1 cellular context compared by ENCODE assay signal in the genomic region with DNA sequence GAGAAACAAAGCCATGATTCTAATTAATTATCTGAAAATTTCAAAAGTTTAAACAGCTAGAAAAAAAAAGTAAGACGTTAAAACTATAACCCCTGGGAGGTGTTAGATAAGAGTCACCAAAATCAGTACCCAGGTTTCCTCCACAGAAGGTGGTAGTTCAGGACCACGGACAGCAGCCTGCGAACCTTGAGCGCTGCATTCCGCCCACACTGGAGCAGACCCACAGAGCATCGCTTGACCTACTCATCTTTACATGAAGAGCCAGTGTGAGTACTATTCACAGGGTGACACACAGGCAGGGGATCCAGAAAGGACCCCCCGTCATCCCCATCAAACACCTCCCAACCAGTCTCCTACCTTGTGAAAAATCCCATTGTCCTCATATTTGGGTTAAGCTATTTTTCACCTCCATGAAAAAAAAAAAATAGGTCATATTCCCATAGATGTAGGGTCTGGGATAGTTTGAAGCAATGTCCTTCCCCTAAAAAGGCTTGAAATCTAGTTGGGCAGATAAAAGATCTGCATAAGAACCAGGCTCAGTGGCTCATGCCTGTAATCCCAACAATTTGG.
TF ChIP-seq lines count a peak whose summit lies in the region.

No MANE protein-coding gene starts in this region.

TF ChIP-seq in HepG2, 621 proteins besides CTCF, POLR2A, EP300 and RAD21 (continued from another document):
- TF ChIP-seq, protein P1, sequence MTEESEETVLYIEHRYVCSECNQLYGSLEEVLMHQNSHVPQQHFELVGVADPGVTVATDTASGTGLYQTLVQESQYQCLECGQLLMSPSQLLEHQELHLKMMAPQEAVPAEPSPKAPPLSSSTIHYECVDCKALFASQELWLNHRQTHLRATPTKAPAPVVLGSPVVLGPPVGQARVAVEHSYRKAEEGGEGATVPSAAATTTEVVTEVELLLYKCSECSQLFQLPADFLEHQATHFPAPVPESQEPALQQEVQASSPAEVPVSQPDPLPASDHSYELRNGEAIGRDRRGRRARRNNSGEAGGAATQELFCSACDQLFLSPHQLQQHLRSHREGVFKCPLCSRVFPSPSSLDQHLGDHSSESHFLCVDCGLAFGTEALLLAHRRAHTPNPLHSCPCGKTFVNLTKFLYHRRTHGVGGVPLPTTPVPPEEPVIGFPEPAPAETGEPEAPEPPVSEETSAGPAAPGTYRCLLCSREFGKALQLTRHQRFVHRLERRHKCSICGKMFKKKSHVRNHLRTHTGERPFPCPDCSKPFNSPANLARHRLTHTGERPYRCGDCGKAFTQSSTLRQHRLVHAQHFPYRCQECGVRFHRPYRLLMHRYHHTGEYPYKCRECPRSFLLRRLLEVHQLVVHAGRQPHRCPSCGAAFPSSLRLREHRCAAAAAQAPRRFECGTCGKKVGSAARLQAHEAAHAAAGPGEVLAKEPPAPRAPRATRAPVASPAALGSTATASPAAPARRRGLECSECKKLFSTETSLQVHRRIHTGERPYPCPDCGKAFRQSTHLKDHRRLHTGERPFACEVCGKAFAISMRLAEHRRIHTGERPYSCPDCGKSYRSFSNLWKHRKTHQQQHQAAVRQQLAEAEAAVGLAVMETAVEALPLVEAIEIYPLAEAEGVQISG (CRISPR knock-in tag; IDR thresholded peaks at IDR 0.05), result peak; percentile 73
- TF ChIP-seq, protein P2, sequence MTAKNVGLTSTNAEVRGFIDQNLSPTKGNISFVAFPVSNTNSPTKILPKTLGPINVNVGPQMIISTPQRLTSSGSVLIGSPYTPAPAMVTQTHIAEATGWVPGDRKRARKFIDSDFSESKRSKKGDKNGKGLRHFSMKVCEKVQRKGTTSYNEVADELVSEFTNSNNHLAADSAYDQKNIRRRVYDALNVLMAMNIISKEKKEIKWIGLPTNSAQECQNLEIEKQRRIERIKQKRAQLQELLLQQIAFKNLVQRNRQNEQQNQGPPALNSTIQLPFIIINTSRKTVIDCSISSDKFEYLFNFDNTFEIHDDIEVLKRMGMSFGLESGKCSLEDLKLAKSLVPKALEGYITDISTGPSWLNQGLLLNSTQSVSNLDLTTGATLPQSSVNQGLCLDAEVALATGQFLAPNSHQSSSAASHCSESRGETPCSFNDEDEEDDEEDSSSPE (CRISPR knock-in tag; IDR thresholded peaks at IDR 0.05), result no peak
- TF ChIP-seq SNAI1 (CRISPR knock-in tag; IDR thresholded peaks at IDR 0.05; ENCODE audit: borderline replicate concordance) (no peak), JUN (CRISPR knock-in tag; IDR thresholded peaks at IDR 0.05) (no peak), KDM2A (CRISPR knock-in tag; IDR thresholded peaks at IDR 0.05; ENCODE audit: borderline replicate concordance, low read depth) (peak; percentile 62; the same call in 1 of the 2 replicates), GATAD1 (CRISPR knock-in tag; IDR thresholded peaks at IDR 0.05) (peak; percentile 56; the same call in 1 of the 2 replicates), CEBPG (CRISPR knock-in tag; IDR thresholded peaks at IDR 0.05) (no peak), ZNF724P (CRISPR knock-in tag; IDR thresholded peaks at IDR 0.05; ENCODE audit: borderline replicate concordance) (no peak), MEF2D (CRISPR knock-in tag; IDR thresholded peaks at IDR 0.05) (no peak), ZFP37 (CRISPR knock-in tag; IDR thresholded peaks at IDR 0.05; ENCODE audit: borderline replicate concordance) (peak; percentile 89; the same call in 1 of the 2 replicates), RBM22 (optimal IDR thresholded peaks at IDR 0.05; ENCODE audit: low read length) (no peak), KDM1A (CRISPR knock-in tag; IDR thresholded peaks at IDR 0.05) (0 out of 2 replicates have a peak, but pooled peaks have one; percentile 27), ZNF230 (CRISPR knock-in tag; IDR thresholded peaks at IDR 0.05) (no peak)
- TF ChIP-seq, protein P3, sequence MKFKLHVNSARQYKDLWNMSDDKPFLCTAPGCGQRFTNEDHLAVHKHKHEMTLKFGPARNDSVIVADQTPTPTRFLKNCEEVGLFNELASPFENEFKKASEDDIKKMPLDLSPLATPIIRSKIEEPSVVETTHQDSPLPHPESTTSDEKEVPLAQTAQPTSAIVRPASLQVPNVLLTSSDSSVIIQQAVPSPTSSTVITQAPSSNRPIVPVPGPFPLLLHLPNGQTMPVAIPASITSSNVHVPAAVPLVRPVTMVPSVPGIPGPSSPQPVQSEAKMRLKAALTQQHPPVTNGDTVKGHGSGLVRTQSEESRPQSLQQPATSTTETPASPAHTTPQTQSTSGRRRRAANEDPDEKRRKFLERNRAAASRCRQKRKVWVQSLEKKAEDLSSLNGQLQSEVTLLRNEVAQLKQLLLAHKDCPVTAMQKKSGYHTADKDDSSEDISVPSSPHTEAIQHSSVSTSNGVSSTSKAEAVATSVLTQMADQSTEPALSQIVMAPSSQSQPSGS (CRISPR knock-in tag; IDR thresholded peaks at IDR 0.05), result peak; percentile 50; the same call in 1 of the 2 replicates
- TF ChIP-seq, protein P4, sequence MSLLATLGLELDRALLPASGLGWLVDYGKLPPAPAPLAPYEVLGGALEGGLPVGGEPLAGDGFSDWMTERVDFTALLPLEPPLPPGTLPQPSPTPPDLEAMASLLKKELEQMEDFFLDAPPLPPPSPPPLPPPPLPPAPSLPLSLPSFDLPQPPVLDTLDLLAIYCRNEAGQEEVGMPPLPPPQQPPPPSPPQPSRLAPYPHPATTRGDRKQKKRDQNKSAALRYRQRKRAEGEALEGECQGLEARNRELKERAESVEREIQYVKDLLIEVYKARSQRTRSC (CRISPR knock-in tag; IDR thresholded peaks at IDR 0.05; ENCODE audit: low read depth), result no peak
- TF ChIP-seq, protein P5, sequence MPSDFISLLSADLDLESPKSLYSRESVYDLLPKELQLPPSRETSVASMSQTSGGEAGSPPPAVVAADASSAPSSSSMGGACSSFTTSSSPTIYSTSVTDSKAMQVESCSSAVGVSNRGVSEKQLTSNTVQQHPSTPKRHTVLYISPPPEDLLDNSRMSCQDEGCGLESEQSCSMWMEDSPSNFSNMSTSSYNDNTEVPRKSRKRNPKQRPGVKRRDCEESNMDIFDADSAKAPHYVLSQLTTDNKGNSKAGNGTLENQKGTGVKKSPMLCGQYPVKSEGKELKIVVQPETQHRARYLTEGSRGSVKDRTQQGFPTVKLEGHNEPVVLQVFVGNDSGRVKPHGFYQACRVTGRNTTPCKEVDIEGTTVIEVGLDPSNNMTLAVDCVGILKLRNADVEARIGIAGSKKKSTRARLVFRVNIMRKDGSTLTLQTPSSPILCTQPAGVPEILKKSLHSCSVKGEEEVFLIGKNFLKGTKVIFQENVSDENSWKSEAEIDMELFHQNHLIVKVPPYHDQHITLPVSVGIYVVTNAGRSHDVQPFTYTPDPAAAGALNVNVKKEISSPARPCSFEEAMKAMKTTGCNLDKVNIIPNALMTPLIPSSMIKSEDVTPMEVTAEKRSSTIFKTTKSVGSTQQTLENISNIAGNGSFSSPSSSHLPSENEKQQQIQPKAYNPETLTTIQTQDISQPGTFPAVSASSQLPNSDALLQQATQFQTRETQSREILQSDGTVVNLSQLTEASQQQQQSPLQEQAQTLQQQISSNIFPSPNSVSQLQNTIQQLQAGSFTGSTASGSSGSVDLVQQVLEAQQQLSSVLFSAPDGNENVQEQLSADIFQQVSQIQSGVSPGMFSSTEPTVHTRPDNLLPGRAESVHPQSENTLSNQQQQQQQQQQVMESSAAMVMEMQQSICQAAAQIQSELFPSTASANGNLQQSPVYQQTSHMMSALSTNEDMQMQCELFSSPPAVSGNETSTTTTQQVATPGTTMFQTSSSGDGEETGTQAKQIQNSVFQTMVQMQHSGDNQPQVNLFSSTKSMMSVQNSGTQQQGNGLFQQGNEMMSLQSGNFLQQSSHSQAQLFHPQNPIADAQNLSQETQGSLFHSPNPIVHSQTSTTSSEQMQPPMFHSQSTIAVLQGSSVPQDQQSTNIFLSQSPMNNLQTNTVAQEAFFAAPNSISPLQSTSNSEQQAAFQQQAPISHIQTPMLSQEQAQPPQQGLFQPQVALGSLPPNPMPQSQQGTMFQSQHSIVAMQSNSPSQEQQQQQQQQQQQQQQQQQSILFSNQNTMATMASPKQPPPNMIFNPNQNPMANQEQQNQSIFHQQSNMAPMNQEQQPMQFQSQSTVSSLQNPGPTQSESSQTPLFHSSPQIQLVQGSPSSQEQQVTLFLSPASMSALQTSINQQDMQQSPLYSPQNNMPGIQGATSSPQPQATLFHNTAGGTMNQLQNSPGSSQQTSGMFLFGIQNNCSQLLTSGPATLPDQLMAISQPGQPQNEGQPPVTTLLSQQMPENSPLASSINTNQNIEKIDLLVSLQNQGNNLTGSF (CRISPR knock-in tag; IDR thresholded peaks at IDR 0.05), result peak; percentile 63; the same call in 1 of the 2 replicates
- TF ChIP-seq, protein P6, sequence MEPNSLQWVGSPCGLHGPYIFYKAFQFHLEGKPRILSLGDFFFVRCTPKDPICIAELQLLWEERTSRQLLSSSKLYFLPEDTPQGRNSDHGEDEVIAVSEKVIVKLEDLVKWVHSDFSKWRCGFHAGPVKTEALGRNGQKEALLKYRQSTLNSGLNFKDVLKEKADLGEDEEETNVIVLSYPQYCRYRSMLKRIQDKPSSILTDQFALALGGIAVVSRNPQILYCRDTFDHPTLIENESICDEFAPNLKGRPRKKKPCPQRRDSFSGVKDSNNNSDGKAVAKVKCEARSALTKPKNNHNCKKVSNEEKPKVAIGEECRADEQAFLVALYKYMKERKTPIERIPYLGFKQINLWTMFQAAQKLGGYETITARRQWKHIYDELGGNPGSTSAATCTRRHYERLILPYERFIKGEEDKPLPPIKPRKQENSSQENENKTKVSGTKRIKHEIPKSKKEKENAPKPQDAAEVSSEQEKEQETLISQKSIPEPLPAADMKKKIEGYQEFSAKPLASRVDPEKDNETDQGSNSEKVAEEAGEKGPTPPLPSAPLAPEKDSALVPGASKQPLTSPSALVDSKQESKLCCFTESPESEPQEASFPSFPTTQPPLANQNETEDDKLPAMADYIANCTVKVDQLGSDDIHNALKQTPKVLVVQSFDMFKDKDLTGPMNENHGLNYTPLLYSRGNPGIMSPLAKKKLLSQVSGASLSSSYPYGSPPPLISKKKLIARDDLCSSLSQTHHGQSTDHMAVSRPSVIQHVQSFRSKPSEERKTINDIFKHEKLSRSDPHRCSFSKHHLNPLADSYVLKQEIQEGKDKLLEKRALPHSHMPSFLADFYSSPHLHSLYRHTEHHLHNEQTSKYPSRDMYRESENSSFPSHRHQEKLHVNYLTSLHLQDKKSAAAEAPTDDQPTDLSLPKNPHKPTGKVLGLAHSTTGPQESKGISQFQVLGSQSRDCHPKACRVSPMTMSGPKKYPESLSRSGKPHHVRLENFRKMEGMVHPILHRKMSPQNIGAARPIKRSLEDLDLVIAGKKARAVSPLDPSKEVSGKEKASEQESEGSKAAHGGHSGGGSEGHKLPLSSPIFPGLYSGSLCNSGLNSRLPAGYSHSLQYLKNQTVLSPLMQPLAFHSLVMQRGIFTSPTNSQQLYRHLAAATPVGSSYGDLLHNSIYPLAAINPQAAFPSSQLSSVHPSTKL (CRISPR knock-in tag; IDR thresholded peaks at IDR 0.05), result peak; percentile 47
- TF ChIP-seq, protein P7, sequence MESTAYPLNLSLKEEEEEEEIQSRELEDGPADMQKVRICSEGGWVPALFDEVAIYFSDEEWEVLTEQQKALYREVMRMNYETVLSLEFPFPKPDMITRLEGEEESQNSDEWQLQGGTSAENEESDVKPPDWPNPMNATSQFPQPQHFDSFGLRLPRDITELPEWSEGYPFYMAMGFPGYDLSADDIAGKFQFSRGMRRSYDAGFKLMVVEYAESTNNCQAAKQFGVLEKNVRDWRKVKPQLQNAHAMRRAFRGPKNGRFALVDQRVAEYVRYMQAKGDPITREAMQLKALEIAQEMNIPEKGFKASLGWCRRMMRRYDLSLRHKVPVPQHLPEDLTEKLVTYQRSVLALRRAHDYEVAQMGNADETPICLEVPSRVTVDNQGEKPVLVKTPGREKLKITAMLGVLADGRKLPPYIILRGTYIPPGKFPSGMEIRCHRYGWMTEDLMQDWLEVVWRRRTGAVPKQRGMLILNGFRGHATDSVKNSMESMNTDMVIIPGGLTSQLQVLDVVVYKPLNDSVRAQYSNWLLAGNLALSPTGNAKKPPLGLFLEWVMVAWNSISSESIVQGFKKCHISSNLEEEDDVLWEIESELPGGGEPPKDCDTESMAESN (CRISPR knock-in tag; conservative IDR thresholded peaks at IDR 0.05), result peak; percentile 68; the same call in 1 of the 2 replicates
